8 cellular contexts compared by ENCODE assay signal in genomic region chr1:109466440-109467300, GRCh38. TPM values are rescaled to one million over a fixed set of nuclear protein-coding genes. Genes with fewer than 3 reads are reported as not detected.
DNase-seq lines count a peak whose midpoint lies in the region; ATAC-seq and TF ChIP-seq lines count a peak whose summit lies in the region.

TSS of gene SYPL2 (plus strand) at chr1:109466546. CDS start at chr1:109466844, 298 bp downstream.

- peaks cover 79% of the 10 kb centered on the region for H3K27me3 Mint-ChIP-seq in activated T-cell treated with anti-CD3 and anti-CD28 coated beads, Interleukin-2, amount 50 U/mL, for 24 hours
- peaks cover 87% of the 10 kb centered on the region for H3K27me3 Mint-ChIP-seq in osteocyte (ENCODE audit: unreplicated experiment)

- peak within 1 kb of the TSS; percentile 66 for H3K4me3 Mint-ChIP-seq in activated T-cell treated with anti-CD3 and anti-CD28 coated beads, Interleukin-2, amount 50 U/mL, for 24 hours
- peak within 1 kb of the TSS; percentile 67 for H3K4me3 Mint-ChIP-seq in osteocyte (ENCODE audit: unreplicated experiment)

- H3K9me3 Mint-ChIP-seq in activated T-cell treated with anti-CD3 and anti-CD28 coated beads, Interleukin-2, amount 50 U/mL, for 24 hours = no peaks in the 10 kb centered on the region
- no peaks in the 10 kb centered on the region for H3K9me3 Mint-ChIP-seq in osteocyte (ENCODE audit: unreplicated experiment)

- intact Hi-C loops in Right ventricle myocardium inferior (cut with DNase I) = loop anchor here (1.0 kb wide), 1 partner anchor 40 kb away; the partner anchor contains the start of gene PSMA5

- peak within 1 kb of the TSS; percentile 71 for H3K27ac Mint-ChIP-seq in activated T-cell treated with anti-CD3 and anti-CD28 coated beads, Interleukin-2, amount 50 U/mL, for 24 hours
- H3K27ac Mint-ChIP-seq in osteocyte (ENCODE audit: unreplicated experiment) = no peak within 1 kb of the TSS

- peak; percentile 23 for DNase-seq in activated CD4-positive, alpha-beta T cell treated with anti-CD3 and anti-CD28 coated beads for 48 hours
- no peak for DNase-seq in activated CD4-positive, alpha-beta T cell treated with anti-CD3 and anti-CD28 coated beads for 4 hours
- DNase-seq in activated T-cell treated with anti-CD3 and anti-CD28 coated beads, Interleukin-2, amount 50 U/mL, for 24 hours = peak; percentile 57
- DNase-seq in Right ventricle myocardium inferior (ENCODE audit: missing footprints) = peak; percentile 79
- DNase-seq in osteocyte (ENCODE audit: extremely low spot score, unreplicated experiment) = peak; percentile 85
- DNase-seq in germinal center (ENCODE audit: low spot score) = no peak
- DNase-seq in mesenteric fat pad (ENCODE audit: low spot score) = no peak

- ATAC-seq in Right ventricle myocardium inferior (peak; percentile 88), GM19328 (IDR thresholded peaks at IDR 0.05; ENCODE audit: unreplicated experiment) (no peak)

- TF ChIP-seq CTCF in osteocyte (IDR thresholded peaks at IDR 0.05) = peak; percentile 21

- no peaks in the 10 kb centered on the region for H3K36me3 Mint-ChIP-seq in activated T-cell treated with anti-CD3 and anti-CD28 coated beads, Interleukin-2, amount 50 U/mL, for 24 hours (ENCODE audit: low read depth)
- no peaks in the 10 kb centered on the region for H3K36me3 Mint-ChIP-seq in osteocyte (ENCODE audit: unreplicated experiment)

- peaks cover 7% of the 10 kb centered on the region for H3K4me1 Mint-ChIP-seq in activated T-cell treated with anti-CD3 and anti-CD28 coated beads, Interleukin-2, amount 50 U/mL, for 24 hours (ENCODE audit: low read depth)
- H3K4me1 Mint-ChIP-seq in osteocyte (ENCODE audit: unreplicated experiment) = peaks cover 4% of the 10 kb centered on the region

RNA-seq across cellular contexts. Expression of gene SYPL2, which starts in this region (rescaled TPM):
- 33.0 TPM for total RNA-seq in Right ventricle myocardium inferior
- 0.59 and 1.1 TPM in 2 replicates for total RNA-seq in osteocyte
- 7.3 TPM for total RNA-seq in mesenteric fat pad

Comparison
In these comparisons a context has a peak if more than half of its experiments do, and no peak if none do; other contexts are left out.
1. DNase-seq: peak in activated CD4-positive, alpha-beta T cell treated with anti-CD3 and anti-CD28 coated beads for 48 hours (single experiment), activated T-cell treated with anti-CD3 and anti-CD28 coated beads, Interleukin-2, amount 50 U/mL, for 24 hours (single experiment), Right ventricle myocardium inferior (single experiment) and osteocyte (single experiment); none in activated CD4-positive, alpha-beta T cell treated with anti-CD3 and anti-CD28 coated beads for 4 hours (0 of 2), germinal center (single experiment) and mesenteric fat pad (single experiment).